17 cellular contexts compared by ENCODE assay signal in the genomic region with DNA sequence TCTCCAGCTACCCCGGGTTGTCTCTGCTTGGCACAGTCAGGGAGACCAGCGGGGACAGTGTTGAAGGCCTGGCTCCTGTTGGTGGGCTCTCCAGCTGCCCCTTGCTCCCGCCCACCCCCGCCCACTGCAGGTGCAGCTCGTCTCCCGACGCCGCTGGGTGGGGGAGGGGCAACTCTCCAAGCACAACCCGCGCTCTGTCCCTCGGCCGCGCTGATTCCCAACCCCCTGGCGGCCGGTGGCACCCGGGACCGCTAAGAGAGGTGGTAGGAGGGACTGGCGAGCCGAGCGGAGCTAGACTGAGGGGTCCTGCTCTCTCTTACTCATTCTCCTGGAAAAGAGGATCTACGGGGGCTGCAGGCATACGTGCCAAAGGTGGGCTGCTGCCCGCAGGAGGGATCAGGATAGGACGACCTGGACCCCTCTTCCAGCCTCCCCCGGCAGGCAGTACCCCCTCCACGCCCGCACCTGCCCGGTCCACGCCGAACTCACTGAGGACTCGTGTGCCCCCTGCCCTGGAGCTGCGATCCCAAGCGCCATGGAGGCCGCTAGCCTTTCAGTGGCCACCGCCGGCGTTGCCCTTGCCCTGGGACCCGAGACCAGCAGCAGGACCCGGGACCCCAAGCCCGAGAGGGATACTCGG.
"Had no signal": no experiment of that assay in that cellular context is flagged by ENCODE, and none has a peak within 500 bp of the region (broad histone marks: within the 10 kb centered on the region; RNA-seq: fewer than 3 reads in every experiment).

No MANE protein-coding gene starts in this region.

- H3K27me3 ChIP-seq: body of pancreas had no signal

- H3K9me3 Mint-ChIP-seq: activated naive CD4-positive, alpha-beta T cell treated with anti-CD3 and anti-CD28 coated beads, Interleukin-2, amount 50 U/mL, for 24 hours; neural crest cell had no signal

- DNase-seq: activated CD4-positive, CD25-positive, alpha-beta regulatory T cell; activated T-cell treated with anti-CD3 and anti-CD28 coated beads, Interleukin-2, amount 50 U/mL, for 1 hour; amniotic stem cell; body of pancreas; central memory CD4-positive, alpha-beta T cell; effector CD4-positive, alpha-beta T cell; left colon; stimulated activated CD4-positive, alpha-beta T cell treated with anti-CD3 and anti-CD28 coated beads, Interleukin-4, amount 100 ng/mL, for 4 hours; T-helper 17 cell had no signal

- H3K27ac ChIP-seq: body of pancreas, coronary artery, gastroesophageal sphincter, pancreas, skin epidermis, tibial nerve had no signal

- H3K36me3 Mint-ChIP-seq: activated naive CD4-positive, alpha-beta T cell treated with anti-CD3 and anti-CD28 coated beads, Interleukin-2, amount 50 U/mL, for 24 hours; memory B cell had no signal

- H3K4me1 Mint-ChIP-seq: activated naive CD4-positive, alpha-beta T cell treated with anti-CD3 and anti-CD28 coated beads, Interleukin-2, amount 50 U/mL, for 24 hours; memory B cell; neural crest cell; T-helper 17 cell had no signal

- H3K4me1 ChIP-seq: body of pancreas, gastroesophageal sphincter, pancreas, tibial nerve had no signal

- H3K4me3 ChIP-seq: body of pancreas, coronary artery, pancreas, skin epidermis had no signal

- H3K36me3 ChIP-seq: gastroesophageal sphincter, pancreas, tibial nerve had no signal

- ATAC-seq: body of pancreas, gastroesophageal sphincter, left colon, T-helper 17 cell had no signal

- H3K9me3 ChIP-seq: body of pancreas, gastroesophageal sphincter, pancreas had no signal

- H3K27ac Mint-ChIP-seq: activated naive CD4-positive, alpha-beta T cell treated with anti-CD3 and anti-CD28 coated beads, Interleukin-2, amount 50 U/mL, for 24 hours; memory B cell; T-helper 17 cell had no signal

- H3K4me3 Mint-ChIP-seq: activated naive CD4-positive, alpha-beta T cell treated with anti-CD3 and anti-CD28 coated beads, Interleukin-2, amount 50 U/mL, for 24 hours; memory B cell; neural crest cell; T-helper 17 cell had no signal
